In the genomic region with DNA sequence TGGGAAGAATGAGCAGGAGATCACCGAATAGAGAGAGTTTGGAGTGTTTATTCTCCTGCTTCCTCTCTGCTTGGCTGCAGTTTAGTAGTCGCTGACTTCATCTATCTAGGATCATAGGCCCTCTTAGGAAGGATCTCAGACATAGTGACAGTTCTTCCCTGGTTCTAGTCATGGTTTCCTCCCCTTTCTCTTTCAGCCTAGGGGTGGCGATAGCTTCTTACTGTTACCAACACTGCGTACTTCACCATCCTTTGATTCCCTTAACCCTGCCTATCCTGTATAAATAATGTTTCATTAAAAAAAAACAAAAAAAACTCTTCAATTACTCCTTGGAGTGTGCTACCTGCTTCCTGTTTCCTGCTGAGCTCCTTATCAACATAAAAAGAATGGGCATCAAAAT, we compare ENCODE assay signal across 24 cellular contexts.
"Had no signal": no experiment of that assay in that cellular context is flagged by ENCODE, and none has a peak within 500 bp of the region (broad histone marks: within the 10 kb centered on the region; RNA-seq: fewer than 3 reads in every experiment).

No MANE protein-coding gene starts in this region.

- H3K9me3 ChIP-seq: colonic mucosa, lower lobe of right lung, upper lobe of left lung, uterus had no signal

- FAIRE-seq: endothelial cell of umbilical vein, kidney had no signal

- DNase-seq: colonic mucosa; dermis blood vessel endothelial cell; foreskin melanocyte; head of caudate nucleus; hippocampal formation; kidney; left cardiac atrium; left ventricle myocardium inferior; lower lobe of right lung; mesenchymal stem cell; naive B cell; psoas muscle; spleen; stimulated activated CD4-positive, alpha-beta T cell treated with anti-CD3 and anti-CD28 coated beads, Interleukin-15, amount 100 ng/mL, for 24 hours; stimulated activated CD4-positive, alpha-beta T cell treated with anti-CD3 and anti-CD28 coated beads, Interleukin-1b, Interleukin-23, amount 100 ng/mL, for 48 hours; stimulated activated CD4-positive, alpha-beta T cell treated with anti-CD3 and anti-CD28 coated beads, Interleukin-4, amount 100 ng/mL, for 24 hours; tibial artery; upper lobe of left lung; uterus had no signal

- H3K4me1 ChIP-seq: colonic mucosa, left ventricle myocardium inferior, lower lobe of right lung, psoas muscle, spleen, tibial artery, upper lobe of left lung, uterus had no signal

- ATAC-seq: left cardiac atrium; lower lobe of right lung; psoas muscle; sciatic nerve; stimulated activated memory B cell treated with anti-CD40 and anti-IgM and Interleukin-4, amounts not matched to agents 10 μg/mL and 1 μg/mL and 100 μg/mL, for 72 hours had no signal

- H3K36me3 ChIP-seq: colonic mucosa, left ventricle myocardium inferior, lower lobe of right lung, spleen, tibial artery, upper lobe of left lung, uterus had no signal

- H3K27me3 ChIP-seq: colonic mucosa, spleen, tibial artery, upper lobe of left lung, uterus had no signal

- H3K27me3 Mint-ChIP-seq: naive B cell; stimulated activated memory B cell treated with anti-CD40 and anti-IgM and Interleukin-4, amounts not matched to agents 10 μg/mL and 1 μg/mL and 100 μg/mL, for 72 hours; stimulated activated naive CD8-positive, alpha-beta T cell treated with anti-CD3 and anti-CD28 coated beads, Interleukin-15, Interleukin-2, amounts not matched to agents 100 ng/mL and 50 ng/mL, for 24 hours had no signal

- H3K36me3 Mint-ChIP-seq: naive B cell; stimulated activated memory B cell treated with anti-CD40 and anti-IgM and Interleukin-4, amounts not matched to agents 10 μg/mL and 1 μg/mL and 100 μg/mL, for 72 hours had no signal

- H3K27ac Mint-ChIP-seq: naive B cell; nephron; stimulated activated memory B cell treated with anti-CD40 and anti-IgM and Interleukin-4, amounts not matched to agents 10 μg/mL and 1 μg/mL and 100 μg/mL, for 72 hours; stimulated activated naive CD8-positive, alpha-beta T cell treated with anti-CD3 and anti-CD28 coated beads, Interleukin-15, Interleukin-2, amounts not matched to agents 100 ng/mL and 50 ng/mL, for 24 hours had no signal

- H3K27ac ChIP-seq: colonic mucosa, left ventricle myocardium inferior, lower lobe of right lung, psoas muscle, spleen, tibial artery, upper lobe of left lung, uterus had no signal

- H3K9me3 Mint-ChIP-seq: stimulated activated naive CD8-positive, alpha-beta T cell treated with anti-CD3 and anti-CD28 coated beads, Interleukin-15, Interleukin-2, amounts not matched to agents 100 ng/mL and 50 ng/mL, for 24 hours had no signal

- H3K4me3 ChIP-seq: colonic mucosa, left ventricle myocardium inferior, lower lobe of right lung, psoas muscle, spleen, tibial artery, upper lobe of left lung, uterus had no signal

- H3K4me1 Mint-ChIP-seq: naive B cell; nephron; stimulated activated memory B cell treated with anti-CD40 and anti-IgM and Interleukin-4, amounts not matched to agents 10 μg/mL and 1 μg/mL and 100 μg/mL, for 72 hours had no signal

- H3K4me3 Mint-ChIP-seq: naive B cell; nephron; stimulated activated memory B cell treated with anti-CD40 and anti-IgM and Interleukin-4, amounts not matched to agents 10 μg/mL and 1 μg/mL and 100 μg/mL, for 72 hours; stimulated activated naive CD8-positive, alpha-beta T cell treated with anti-CD3 and anti-CD28 coated beads, Interleukin-15, Interleukin-2, amounts not matched to agents 100 ng/mL and 50 ng/mL, for 24 hours had no signal
